Comparison of ENCODE assay signal across 5 cellular contexts in the genomic region with DNA sequence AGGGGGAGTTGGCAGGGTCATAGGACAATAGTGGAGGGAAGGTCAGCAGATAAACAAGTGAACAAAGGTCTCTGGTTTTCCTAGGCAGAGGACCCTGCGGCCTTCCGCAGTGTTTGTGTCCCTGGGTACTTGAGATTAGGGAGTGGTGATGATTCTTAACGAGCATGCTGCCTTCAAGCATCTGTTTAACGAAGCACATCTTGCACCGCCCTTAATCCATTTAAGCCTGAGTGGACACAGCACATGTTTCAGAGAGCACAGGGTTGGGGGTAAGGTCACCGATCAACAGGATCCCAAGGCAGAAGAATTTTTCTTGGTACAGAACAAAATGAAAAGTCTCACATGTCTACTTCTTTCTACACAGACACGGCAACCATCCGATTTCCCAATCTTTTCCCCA. TPM values are rescaled to one million over a fixed set of nuclear protein-coding genes. Genes with fewer than 3 reads are reported as not detected.
DNase-seq lines count a peak whose midpoint lies in the region; ATAC-seq, FAIRE-seq and TF ChIP-seq lines count a peak whose summit lies in the region.
"Not testable (repeated sequence)": the region's sequence is repeated elsewhere in the genome, so short reads cannot be mapped to it uniquely, and the experiment has no call there.

No MANE protein-coding gene starts in this region.

- H3K9me1 ChIP-seq in K562 (ENCODE audit: control insufficient read depth, insufficient read depth, low read length) = not testable (repeated sequence)

- TF ChIP-seq RAD21 in K562 (CRISPR knock-in tag; conservative IDR thresholded peaks at IDR 0.05 in 1 of 2, IDR thresholded peaks at IDR 0.05 in 1 of 2); HepG2 (CRISPR knock-in tag; IDR thresholded peaks at IDR 0.05): not testable (repeated sequence)

- H3K4me1 Mint-ChIP-seq in glutamatergic neuron (ENCODE audit: low read depth, unreplicated experiment) = peaks cover 28% of the 10 kb centered on the region

- not testable (repeated sequence) for FAIRE-seq in K562 (lab: Jason Lieb, UNC); HepG2 (lab: Jason Lieb, UNC)

- not testable (repeated sequence) for H3K4me1 ChIP-seq in K562 (replicated peaks in 1 of 2; ENCODE audit: control insufficient read depth in 2 of 2, insufficient read depth in 2 of 2, low read length in 2 of 2)
- H3K4me1 ChIP-seq in HepG2 (ENCODE audit: insufficient read depth, low read length) (peaks cover 72% of the 10 kb centered on the region), thyroid gland (peaks cover 16 to 26% of the 10 kb centered on the region in 2 donors)

- H3K27me3 ChIP-seq in WERI-Rb-1 (ENCODE audit: insufficient read depth, low read depth, severe bottlenecking); K562 (ENCODE audit: control insufficient read depth in 2 of 2, insufficient read depth in 2 of 2, low read length in 2 of 2); HepG2 (ENCODE audit: control insufficient read depth in 1 of 2, insufficient read depth in 2 of 2, low read length in 2 of 2); thyroid gland: not testable (repeated sequence)

- not testable (repeated sequence) for BruUV-seq in K562 (replicated peaks; lab: Mats Ljungman, UMichigan); HepG2 (replicated peaks; lab: Mats Ljungman, UMichigan)

- not testable (repeated sequence) for H3K79me2 ChIP-seq in K562 (ENCODE audit: control insufficient read depth, insufficient read depth, low read length)
- peaks cover 37% of the 10 kb centered on the region for H3K79me2 ChIP-seq in HepG2 (ENCODE audit: insufficient read depth, low read length)

- CTCF ChIA-PET in K562 (lab: Yijun Ruan, JAX; ENCODE audit: low intra/inter-chr PET ratio); HepG2 (lab: Yijun Ruan, JAX; ENCODE audit: low intra/inter-chr PET ratio, low total read pairs): not testable (repeated sequence)

- not testable (repeated sequence) for H3K36me3 ChIP-seq in WERI-Rb-1; K562 (ENCODE audit: control insufficient read depth, insufficient read depth, low read length); HepG2 (replicated peaks in 1 of 2; ENCODE audit: control insufficient read depth in 1 of 2, insufficient read depth in 2 of 2, low read length in 2 of 2); thyroid gland

- not testable (repeated sequence) for H3K4me2 ChIP-seq in K562 (ENCODE audit: insufficient read depth, low read length); HepG2 (ENCODE audit: low read depth, low read length)

- peak overlapping the region; percentile 61 for H3K27ac ChIP-seq in WERI-Rb-1
- H3K27ac ChIP-seq in K562 (ENCODE audit: extremely low read depth, low read depth, low read length); HepG2 (ENCODE audit: extremely low read length, insufficient read depth, low read length); thyroid gland: not testable (repeated sequence)

- peaks cover 13% of the 10 kb centered on the region for H3K36me3 Mint-ChIP-seq in glutamatergic neuron (ENCODE audit: unreplicated experiment)

- not testable (repeated sequence) for ATAC-seq in K562, HepG2

- H3K9me3 Mint-ChIP-seq in glutamatergic neuron (ENCODE audit: unreplicated experiment) = not testable (repeated sequence)

- intact Hi-C loops in K562 (cut with micrococcal nuclease); HepG2 (cut with micrococcal nuclease; ENCODE audit: unreplicated experiment); thyroid gland (cut with DNase I): not testable (repeated sequence)

- POLR2A ChIA-PET in K562 (lab: Yijun Ruan, JAX); HepG2 (lab: Yijun Ruan, JAX): not testable (repeated sequence)

- not testable (repeated sequence) for TF ChIP-seq POLR2A in K562 (conservative IDR thresholded peaks at IDR 0.05); HepG2 (IDR thresholded peaks at IDR 0.05; ENCODE audit: insufficient read depth in 1 of 2, low read depth in 2 of 2, low read length in 2 of 2); thyroid gland (IDR thresholded peaks at IDR 0.05)

- H2AFZ ChIP-seq in K562 (ENCODE audit: low read depth, low read length); HepG2 (ENCODE audit: low read length): not testable (repeated sequence)

- H3K27me3 Mint-ChIP-seq in glutamatergic neuron (ENCODE audit: unreplicated experiment) = not testable (repeated sequence)

- not testable (repeated sequence) for TF ChIP-seq CTCF in WERI-Rb-1 (IDR thresholded peaks at IDR 0.05; ENCODE audit: low read depth, low read length); K562 (IDR thresholded peaks at IDR 0.05 in 2 of 3, conservative IDR thresholded peaks at IDR 0.05 in 1 of 3; ENCODE audit: insufficient read depth in 2 of 3, low read depth in 1 of 3, low read length in 3 of 3); glutamatergic neuron (IDR thresholded peaks at IDR 0.05; ENCODE audit: partially characterized antibody, unreplicated experiment); HepG2 (CRISPR knock-in tag; IDR thresholded peaks at IDR 0.05); thyroid gland (IDR thresholded peaks at IDR 0.05)

- not testable (repeated sequence) for TF ChIP-seq EP300 in K562 (IDR thresholded peaks at IDR 0.05; ENCODE audit: low read length); HepG2 (IDR thresholded peaks at IDR 0.05; ENCODE audit: low read depth in 2 of 2, low read length in 2 of 2); HepG2 (CRISPR knock-in tag; IDR thresholded peaks at IDR 0.05; ENCODE audit: borderline replicate concordance)

- not testable (repeated sequence) for H3K9ac ChIP-seq in K562 (ENCODE audit: insufficient read depth in 1 of 2, low read depth in 2 of 2, low read length in 2 of 2); HepG2 (ENCODE audit: insufficient read depth, low read depth, low read length)

- peak overlapping the region; percentile 77 for H3K27ac Mint-ChIP-seq in glutamatergic neuron (ENCODE audit: unreplicated experiment)

- H4K20me1 ChIP-seq in K562 (replicated peaks; ENCODE audit: control insufficient read depth, insufficient read depth, low read length); HepG2 (ENCODE audit: insufficient read depth, low read length): not testable (repeated sequence)

- not testable (repeated sequence) for H3K4me3 Mint-ChIP-seq in glutamatergic neuron (ENCODE audit: unreplicated experiment)

- DNase-seq in WERI-Rb-1 (peak; percentile 47), thyroid gland (peak; percentile 30 to 32)
- DNase-seq in K562 (ENCODE audit: extremely low read depth in 1 of 4, low spot score in 3 of 4); glutamatergic neuron; HepG2 (ENCODE audit: low spot score): not testable (repeated sequence)

- H3K4me3 ChIP-seq in WERI-Rb-1 (ENCODE audit: low read depth, low read length); K562; HepG2 (replicated peaks in 1 of 3; ENCODE audit: insufficient read depth in 1 of 3, low read depth in 2 of 3, low read length in 3 of 3); thyroid gland (replicated peaks in 1 of 3): not testable (repeated sequence)

- H3K9me3 ChIP-seq in WERI-Rb-1 (ENCODE audit: severe bottlenecking); K562 (replicated peaks; ENCODE audit: control insufficient read depth, insufficient read depth, low read depth, low read length); HepG2 (ENCODE audit: low read length); thyroid gland: not testable (repeated sequence)

- in situ Hi-C loops in K562 (cut with MboI); HepG2 (cut with HindIII; ENCODE audit: extremely low pct_ligation_motif_present, low pct_unique_long_range_greater_than_20kb): not testable (repeated sequence)

- 56% methylated on average over 4 of the region's 8 CpGs for WGBS in K562 (ENCODE audit: insufficient coverage, low coverage, missing lambda C conversion rate)
- WGBS in HepG2 (ENCODE audit: low lambda C conversion rate) = 77% methylated on average over 6 of the region's 8 CpGs
- WGBS in thyroid gland, 2 donors = 62 to 79% methylated on average over 5 of the region's 8 CpGs

RNA-seq across cellular contexts. Expression of a gene that starts 45.8 kb away (rescaled TPM):
- 24.3 and 29.1 TPM in 2 replicates for total RNA-seq in K562 (2011; cell fraction: chromatin; rRNA removed; ENCODE audit: low replicate concordance)
- total RNA-seq in K562 (2011; cell fraction: nucleolus; rRNA removed) = 10.5 and 11.7 TPM in 2 replicates
- 19.6 and 24.3 TPM in 2 replicates for total RNA-seq in K562 (2011; cell fraction: nucleoplasm; rRNA removed)
- 2.9 and 4.4 TPM in 2 replicates for total RNA-seq in K562 (2014; rRNA removed)
- 3.2 and 5.2 TPM in 2 replicates for total RNA-seq in K562 (2014; rRNA removed; fragmentation: Illumina TruSeq; extraction: Trizol)
- 5.8 and 6.8 TPM in 2 replicates for total RNA-seq in K562 (2015; rRNA removed; fragmentation: Illumina TruSeq; extraction: Trizol)
- 8.6 and 9.7 TPM in 2 replicates for total RNA-seq in K562 (2021)
- 9.6 and 15.6 TPM in 2 replicates for polyA plus RNA-seq in K562 (2011; rRNA removed)
- polyA plus RNA-seq in K562 (2011; cell fraction: cytosol; rRNA removed) = 10.8 and 12.4 TPM in 2 replicates
- 29.5 and 31.2 TPM in 2 replicates for polyA plus RNA-seq in K562 (2011; cell fraction: nucleus; rRNA removed)
- polyA plus RNA-seq in K562 (2012) = 7.4 and 9.3 TPM in 2 replicates
- 7.3 and 8.2 TPM in 2 replicates for polyA plus RNA-seq in K562 (2014; fragmentation: Illumina TruSeq; extraction: Trizol)
- under 1 TPM; 0.27 to 0.41 TPM for polyA plus RNA-seq in K562 (2014; fragmentation: Nextera tagmentation; extraction: Ambion mirVana)
- 7.8 and 8.8 TPM in 2 replicates for polyA plus RNA-seq in K562 (2014; rRNA removed)
- 10.6 and 12.2 TPM in 2 replicates for polyA minus RNA-seq in K562 (2011; rRNA and poly(A)+ RNA removed)
- polyA minus RNA-seq in K562 (2011; cell fraction: cytosol; rRNA and poly(A)+ RNA removed) = 7.3 and 11.4 TPM in 2 replicates
- 3.8 and 7.2 TPM in 2 replicates for polyA minus RNA-seq in K562 (2011; cell fraction: nucleus; rRNA and poly(A)+ RNA removed)
- total RNA-seq in glutamatergic neuron (ENCODE audit: unreplicated experiment) = 84.1 TPM
- 6.3 and 7.3 TPM in 2 replicates for total RNA-seq in HepG2 (2016; rRNA removed; fragmentation: Illumina TruSeq; extraction: Trizol)
- total RNA-seq in HepG2 (2016; cell fraction: cytosol; rRNA removed; fragmentation: Illumina TruSeq; extraction: Trizol; ENCODE audit: low read depth) = 25.1 and 25.7 TPM in 2 replicates
- 6.0 and 6.8 TPM in 2 replicates for total RNA-seq in HepG2 (2016; cell fraction: insoluble cytoplasmic fraction; rRNA removed; fragmentation: Illumina TruSeq; extraction: Trizol)
- 9.8 and 12.2 TPM in 2 replicates for total RNA-seq in HepG2 (2016; cell fraction: membrane; rRNA removed; fragmentation: Illumina TruSeq; extraction: Trizol)
- total RNA-seq in HepG2 (2016; cell fraction: nucleus; rRNA removed; fragmentation: Illumina TruSeq; extraction: Trizol) = 7.8 and 8.4 TPM in 2 replicates
- 20.8 and 21.2 TPM in 2 replicates for polyA plus RNA-seq in HepG2 (2011; rRNA removed)
- polyA plus RNA-seq in HepG2 (2011; cell fraction: cytosol; rRNA removed) = 13.2 and 14.1 TPM in 2 replicates
- 31.7 and 33.2 TPM in 2 replicates for polyA plus RNA-seq in HepG2 (2011; cell fraction: nucleus; rRNA removed)
- 10.5 and 11.1 TPM in 2 replicates for polyA plus RNA-seq in HepG2 (2012)
- 1.3 and 2.1 TPM in 2 replicates for polyA plus RNA-seq in HepG2 (2016; cell fraction: cytosol; fragmentation: Illumina TruSeq; extraction: Trizol; ENCODE audit: low read depth)
- 8.7 and 11.6 TPM in 2 replicates for polyA plus RNA-seq in HepG2 (2016; cell fraction: insoluble cytoplasmic fraction; fragmentation: Illumina TruSeq; extraction: Trizol; ENCODE audit: low read depth)
- 4.1 and 4.7 TPM in 2 replicates for polyA plus RNA-seq in HepG2 (2016; cell fraction: membrane; fragmentation: Illumina TruSeq; extraction: Trizol; ENCODE audit: low read depth)
- 20.8 and 24.2 TPM in 2 replicates for polyA plus RNA-seq in HepG2 (2016; cell fraction: nucleus; fragmentation: Illumina TruSeq; extraction: Trizol; ENCODE audit: insufficient read depth, low read depth)
- 20.8 and 48.6 TPM in 2 replicates for polyA minus RNA-seq in HepG2 (2011; rRNA and poly(A)+ RNA removed; ENCODE audit: low replicate concordance)
- 24.4 TPM in 2 replicates for polyA minus RNA-seq in HepG2 (2011; cell fraction: cytosol; rRNA and poly(A)+ RNA removed)
- polyA minus RNA-seq in HepG2 (2011; cell fraction: nucleus; rRNA and poly(A)+ RNA removed) = 17.0 and 21.1 TPM in 2 replicates
- total RNA-seq in thyroid gland = 10 to 100 TPM; 29.7 to 57.3 (median 35.8) TPM
